In the genomic region with DNA sequence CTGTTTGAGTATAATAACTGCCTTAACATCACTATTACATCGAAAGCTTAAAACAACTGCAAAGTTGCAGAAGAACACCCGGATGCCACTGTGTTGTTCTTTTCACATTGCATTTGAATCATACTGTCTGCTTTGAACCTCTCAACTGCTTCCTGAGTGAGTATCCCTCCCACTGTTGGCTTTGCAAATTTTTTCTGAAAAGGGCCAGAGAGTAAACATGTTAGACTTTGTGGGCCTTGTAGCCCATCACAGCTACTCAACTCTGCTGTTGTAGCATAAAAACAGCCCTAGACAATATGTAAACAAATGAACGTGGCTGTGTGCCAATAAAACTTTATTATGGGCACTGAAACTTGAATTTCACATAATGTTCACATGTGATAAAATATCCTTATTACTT, we compare ENCODE assay signal across 1 cellular context.
TF ChIP-seq lines count a peak whose summit lies in the region.

No MANE protein-coding gene starts in this region.

TF ChIP-seq in HepG2, 621 proteins besides CTCF, POLR2A, EP300 and RAD21 (continued from another document and continues in another):
- no peak for TF ChIP-seq SMC3 (IDR thresholded peaks at IDR 0.05; ENCODE audit: low read length)
- no peak for TF ChIP-seq ZZZ3 (CRISPR knock-in tag; IDR thresholded peaks at IDR 0.05; ENCODE audit: borderline replicate concordance)
- TF ChIP-seq TRIM24 (CRISPR knock-in tag; IDR thresholded peaks at IDR 0.05) = no peak
- 0 out of 2 replicates have a peak, but pooled peaks have one; percentile 15 for TF ChIP-seq ZSCAN29 (CRISPR knock-in tag; conservative IDR thresholded peaks at IDR 0.05)
- TF ChIP-seq ZNF501 (CRISPR knock-in tag; IDR thresholded peaks at IDR 0.05) = no peak
- TF ChIP-seq ZNF331 (CRISPR knock-in tag; IDR thresholded peaks at IDR 0.05) = no peak; the same call in 1 of the 2 replicates
- TF ChIP-seq RARG (CRISPR knock-in tag; IDR thresholded peaks at IDR 0.05; ENCODE audit: low read depth) = no peak
- no peak for TF ChIP-seq HOXA3 (CRISPR knock-in tag; IDR thresholded peaks at IDR 0.05)
- TF ChIP-seq CEBPB (IDR thresholded peaks at IDR 0.05; ENCODE audit: borderline replicate concordance, low read depth, low read length) = no peak
- no peak for TF ChIP-seq ZFP90 (CRISPR knock-in tag; IDR thresholded peaks at IDR 0.05; ENCODE audit: borderline replicate concordance)
- no peak for TF ChIP-seq ZSCAN30 (CRISPR knock-in tag; IDR thresholded peaks at IDR 0.05)
- TF ChIP-seq ZNF24 (IDR thresholded peaks at IDR 0.05) = no peak
- 0 out of 2 replicates have a peak, but pooled peaks have one; percentile 19 for TF ChIP-seq HNF4A (CRISPR knock-in tag; IDR thresholded peaks at IDR 0.05)
- TF ChIP-seq, protein P1, sequence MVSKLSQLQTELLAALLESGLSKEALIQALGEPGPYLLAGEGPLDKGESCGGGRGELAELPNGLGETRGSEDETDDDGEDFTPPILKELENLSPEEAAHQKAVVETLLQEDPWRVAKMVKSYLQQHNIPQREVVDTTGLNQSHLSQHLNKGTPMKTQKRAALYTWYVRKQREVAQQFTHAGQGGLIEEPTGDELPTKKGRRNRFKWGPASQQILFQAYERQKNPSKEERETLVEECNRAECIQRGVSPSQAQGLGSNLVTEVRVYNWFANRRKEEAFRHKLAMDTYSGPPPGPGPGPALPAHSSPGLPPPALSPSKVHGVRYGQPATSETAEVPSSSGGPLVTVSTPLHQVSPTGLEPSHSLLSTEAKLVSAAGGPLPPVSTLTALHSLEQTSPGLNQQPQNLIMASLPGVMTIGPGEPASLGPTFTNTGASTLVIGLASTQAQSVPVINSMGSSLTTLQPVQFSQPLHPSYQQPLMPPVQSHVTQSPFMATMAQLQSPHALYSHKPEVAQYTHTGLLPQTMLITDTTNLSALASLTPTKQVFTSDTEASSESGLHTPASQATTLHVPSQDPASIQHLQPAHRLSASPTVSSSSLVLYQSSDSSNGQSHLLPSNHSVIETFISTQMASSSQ (IDR thresholded peaks at IDR 0.05; ENCODE audit: low read depth) = no peak
- TF ChIP-seq, protein P1 (CRISPR knock-in tag; IDR thresholded peaks at IDR 0.05; ENCODE audit: borderline replicate concordance) = no peak
- TF ChIP-seq SPEN (CRISPR knock-in tag; IDR thresholded peaks at IDR 0.05; ENCODE audit: low read depth) = no peak
- TF ChIP-seq RFX5 (IDR thresholded peaks at IDR 0.05; ENCODE audit: low read depth, low read length) = no peak
- TF ChIP-seq, protein P2, sequence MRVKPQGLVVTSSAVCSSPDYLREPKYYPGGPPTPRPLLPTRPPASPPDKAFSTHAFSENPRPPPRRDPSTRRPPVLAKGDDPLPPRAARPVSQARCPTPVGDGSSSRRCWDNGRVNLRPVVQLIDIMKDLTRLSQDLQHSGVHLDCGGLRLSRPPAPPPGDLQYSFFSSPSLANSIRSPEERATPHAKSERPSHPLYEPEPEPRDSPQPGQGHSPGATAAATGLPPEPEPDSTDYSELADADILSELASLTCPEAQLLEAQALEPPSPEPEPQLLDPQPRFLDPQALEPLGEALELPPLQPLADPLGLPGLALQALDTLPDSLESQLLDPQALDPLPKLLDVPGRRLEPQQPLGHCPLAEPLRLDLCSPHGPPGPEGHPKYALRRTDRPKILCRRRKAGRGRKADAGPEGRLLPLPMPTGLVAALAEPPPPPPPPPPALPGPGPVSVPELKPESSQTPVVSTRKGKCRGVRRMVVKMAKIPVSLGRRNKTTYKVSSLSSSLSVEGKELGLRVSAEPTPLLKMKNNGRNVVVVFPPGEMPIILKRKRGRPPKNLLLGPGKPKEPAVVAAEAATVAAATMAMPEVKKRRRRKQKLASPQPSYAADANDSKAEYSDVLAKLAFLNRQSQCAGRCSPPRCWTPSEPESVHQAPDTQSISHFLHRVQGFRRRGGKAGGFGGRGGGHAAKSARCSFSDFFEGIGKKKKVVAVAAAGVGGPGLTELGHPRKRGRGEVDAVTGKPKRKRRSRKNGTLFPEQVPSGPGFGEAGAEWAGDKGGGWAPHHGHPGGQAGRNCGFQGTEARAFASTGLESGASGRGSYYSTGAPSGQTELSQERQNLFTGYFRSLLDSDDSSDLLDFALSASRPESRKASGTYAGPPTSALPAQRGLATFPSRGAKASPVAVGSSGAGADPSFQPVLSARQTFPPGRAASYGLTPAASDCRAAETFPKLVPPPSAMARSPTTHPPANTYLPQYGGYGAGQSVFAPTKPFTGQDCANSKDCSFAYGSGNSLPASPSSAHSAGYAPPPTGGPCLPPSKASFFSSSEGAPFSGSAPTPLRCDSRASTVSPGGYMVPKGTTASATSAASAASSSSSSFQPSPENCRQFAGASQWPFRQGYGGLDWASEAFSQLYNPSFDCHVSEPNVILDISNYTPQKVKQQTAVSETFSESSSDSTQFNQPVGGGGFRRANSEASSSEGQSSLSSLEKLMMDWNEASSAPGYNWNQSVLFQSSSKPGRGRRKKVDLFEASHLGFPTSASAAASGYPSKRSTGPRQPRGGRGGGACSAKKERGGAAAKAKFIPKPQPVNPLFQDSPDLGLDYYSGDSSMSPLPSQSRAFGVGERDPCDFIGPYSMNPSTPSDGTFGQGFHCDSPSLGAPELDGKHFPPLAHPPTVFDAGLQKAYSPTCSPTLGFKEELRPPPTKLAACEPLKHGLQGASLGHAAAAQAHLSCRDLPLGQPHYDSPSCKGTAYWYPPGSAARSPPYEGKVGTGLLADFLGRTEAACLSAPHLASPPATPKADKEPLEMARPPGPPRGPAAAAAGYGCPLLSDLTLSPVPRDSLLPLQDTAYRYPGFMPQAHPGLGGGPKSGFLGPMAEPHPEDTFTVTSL (CRISPR knock-in tag; IDR thresholded peaks at IDR 0.05; ENCODE audit: borderline replicate concordance) = peak; percentile 68; the same call in 1 of the 2 replicates
- peak; percentile 29; the same call in 1 of the 2 replicates for TF ChIP-seq ZMYM4 (CRISPR knock-in tag; IDR thresholded peaks at IDR 0.05)
- TF ChIP-seq ZNF510 (CRISPR knock-in tag; IDR thresholded peaks at IDR 0.05; ENCODE audit: low read depth) = no peak
- no peak for TF ChIP-seq CREB1 (IDR thresholded peaks at IDR 0.05)
- no peak for TF ChIP-seq CREB1 (CRISPR knock-in tag; IDR thresholded peaks at IDR 0.05)
- no peak for TF ChIP-seq ZNF44 (CRISPR knock-in tag; IDR thresholded peaks at IDR 0.05)
- TF ChIP-seq KAT8 (CRISPR knock-in tag; IDR thresholded peaks at IDR 0.05) = no peak
- TF ChIP-seq ZNF124 (CRISPR knock-in tag; IDR thresholded peaks at IDR 0.05) = no peak
- TF ChIP-seq, protein P3, sequence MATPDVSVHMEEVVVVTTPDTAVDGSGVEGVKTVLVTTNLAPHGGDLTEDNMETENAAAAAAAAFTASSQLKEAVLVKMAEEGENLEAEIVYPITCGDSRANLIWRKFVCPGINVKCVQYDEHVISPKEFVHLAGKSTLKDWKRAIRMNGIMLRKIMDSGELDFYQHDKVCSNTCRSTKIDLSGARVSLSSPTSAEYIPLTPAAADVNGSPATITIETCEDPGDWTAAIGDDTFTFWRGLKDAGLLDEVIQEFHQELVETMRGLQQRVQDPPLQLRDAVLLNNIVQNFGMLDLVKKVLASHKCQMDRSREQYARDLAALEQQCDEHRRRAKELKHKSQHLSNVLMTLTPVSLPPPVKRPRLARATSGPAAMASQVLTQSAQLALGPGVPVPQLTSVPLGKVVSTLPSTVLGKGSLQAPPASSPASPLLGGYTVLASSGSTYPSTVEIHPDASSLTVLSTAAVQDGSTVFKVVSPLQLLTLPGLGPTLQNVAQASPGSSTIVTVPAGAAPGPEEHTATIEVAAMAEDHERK (CRISPR knock-in tag; IDR thresholded peaks at IDR 0.05; ENCODE audit: low read depth) = no peak
- TF ChIP-seq BCL6 (CRISPR knock-in tag; IDR thresholded peaks at IDR 0.05) = peak; percentile 52
- no peak for TF ChIP-seq AGO1 (IDR thresholded peaks at IDR 0.05; ENCODE audit: low read depth, low read length, poor library complexity, severe bottlenecking)
- TF ChIP-seq, protein P4, sequence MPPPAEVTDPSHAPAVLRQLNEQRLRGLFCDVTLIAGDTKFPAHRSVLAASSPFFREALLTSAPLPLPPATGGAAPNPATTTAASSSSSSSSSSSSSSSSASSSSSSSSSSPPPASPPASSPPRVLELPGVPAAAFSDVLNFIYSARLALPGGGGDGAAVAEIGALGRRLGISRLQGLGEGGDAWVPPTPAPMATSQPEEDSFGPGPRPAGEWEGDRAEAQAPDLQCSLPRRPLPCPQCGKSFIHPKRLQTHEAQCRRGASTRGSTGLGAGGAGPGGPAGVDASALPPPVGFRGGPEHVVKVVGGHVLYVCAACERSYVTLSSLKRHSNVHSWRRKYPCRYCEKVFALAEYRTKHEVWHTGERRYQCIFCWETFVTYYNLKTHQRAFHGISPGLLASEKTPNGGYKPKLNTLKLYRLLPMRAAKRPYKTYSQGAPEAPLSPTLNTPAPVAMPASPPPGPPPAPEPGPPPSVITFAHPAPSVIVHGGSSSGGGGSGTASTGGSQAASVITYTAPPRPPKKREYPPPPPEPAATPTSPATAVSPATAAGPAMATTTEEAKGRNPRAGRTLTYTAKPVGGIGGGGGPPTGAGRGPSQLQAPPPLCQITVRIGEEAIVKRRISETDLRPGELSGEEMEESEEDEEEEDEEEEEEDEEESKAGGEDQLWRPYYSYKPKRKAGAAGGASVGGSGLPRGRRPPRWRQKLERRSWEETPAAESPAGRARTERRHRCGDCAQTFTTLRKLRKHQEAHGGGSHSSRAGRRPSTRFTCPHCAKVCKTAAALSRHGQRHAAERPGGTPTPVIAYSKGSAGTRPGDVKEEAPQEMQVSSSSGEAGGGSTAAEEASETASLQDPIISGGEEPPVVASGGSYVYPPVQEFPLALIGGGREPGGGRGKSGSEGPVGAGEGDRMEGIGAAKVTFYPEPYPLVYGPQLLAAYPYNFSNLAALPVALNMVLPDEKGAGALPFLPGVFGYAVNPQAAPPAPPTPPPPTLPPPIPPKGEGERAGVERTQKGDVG (CRISPR knock-in tag; IDR thresholded peaks at IDR 0.05; ENCODE audit: borderline replicate concordance) = no peak
- TF ChIP-seq, protein P5, sequence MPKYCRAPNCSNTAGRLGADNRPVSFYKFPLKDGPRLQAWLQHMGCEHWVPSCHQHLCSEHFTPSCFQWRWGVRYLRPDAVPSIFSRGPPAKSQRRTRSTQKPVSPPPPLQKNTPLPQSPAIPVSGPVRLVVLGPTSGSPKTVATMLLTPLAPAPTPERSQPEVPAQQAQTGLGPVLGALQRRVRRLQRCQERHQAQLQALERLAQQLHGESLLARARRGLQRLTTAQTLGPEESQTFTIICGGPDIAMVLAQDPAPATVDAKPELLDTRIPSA (CRISPR knock-in tag; IDR thresholded peaks at IDR 0.05; ENCODE audit: borderline replicate concordance) = no peak
- TF ChIP-seq XRCC5 (optimal IDR thresholded peaks at IDR 0.05; ENCODE audit: low read length) = no peak
- no peak for TF ChIP-seq ONECUT2 (CRISPR knock-in tag; IDR thresholded peaks at IDR 0.05)
- no peak; the same call in 1 of the 2 replicates for TF ChIP-seq SOX13 (IDR thresholded peaks at IDR 0.05)
- TF ChIP-seq SOX13 (CRISPR knock-in tag; conservative IDR thresholded peaks at IDR 0.05 in 1 of 2, IDR thresholded peaks at IDR 0.05 in 1 of 2) = peak in 1 of 2 experiments; percentile 70; a peak in 2 of 4 replicates
- TF ChIP-seq ZNF431 (CRISPR knock-in tag; IDR thresholded peaks at IDR 0.05; ENCODE audit: borderline replicate concordance, low read depth) = no peak
- TF ChIP-seq, protein P6, sequence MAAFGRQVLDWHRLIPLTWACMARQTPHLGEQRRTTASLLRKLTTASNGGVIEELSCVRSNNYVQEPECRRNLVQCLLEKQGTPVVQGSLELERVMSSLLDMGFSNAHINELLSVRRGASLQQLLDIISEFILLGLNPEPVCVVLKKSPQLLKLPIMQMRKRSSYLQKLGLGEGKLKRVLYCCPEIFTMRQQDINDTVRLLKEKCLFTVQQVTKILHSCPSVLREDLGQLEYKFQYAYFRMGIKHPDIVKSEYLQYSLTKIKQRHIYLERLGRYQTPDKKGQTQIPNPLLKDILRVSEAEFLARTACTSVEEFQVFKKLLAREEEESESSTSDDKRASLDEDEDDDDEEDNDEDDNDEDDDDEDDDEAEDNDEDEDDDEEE (CRISPR knock-in tag; IDR thresholded peaks at IDR 0.05) = no peak
- TF ChIP-seq, protein P7, sequence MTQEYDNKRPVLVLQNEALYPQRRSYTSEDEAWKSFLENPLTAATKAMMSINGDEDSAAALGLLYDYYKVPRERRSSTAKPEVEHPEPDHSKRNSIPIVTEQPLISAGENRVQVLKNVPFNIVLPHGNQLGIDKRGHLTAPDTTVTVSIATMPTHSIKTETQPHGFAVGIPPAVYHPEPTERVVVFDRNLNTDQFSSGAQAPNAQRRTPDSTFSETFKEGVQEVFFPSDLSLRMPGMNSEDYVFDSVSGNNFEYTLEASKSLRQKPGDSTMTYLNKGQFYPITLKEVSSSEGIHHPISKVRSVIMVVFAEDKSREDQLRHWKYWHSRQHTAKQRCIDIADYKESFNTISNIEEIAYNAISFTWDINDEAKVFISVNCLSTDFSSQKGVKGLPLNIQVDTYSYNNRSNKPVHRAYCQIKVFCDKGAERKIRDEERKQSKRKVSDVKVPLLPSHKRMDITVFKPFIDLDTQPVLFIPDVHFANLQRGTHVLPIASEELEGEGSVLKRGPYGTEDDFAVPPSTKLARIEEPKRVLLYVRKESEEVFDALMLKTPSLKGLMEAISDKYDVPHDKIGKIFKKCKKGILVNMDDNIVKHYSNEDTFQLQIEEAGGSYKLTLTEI (CRISPR knock-in tag; conservative IDR thresholded peaks at IDR 0.05) = no peak
- no peak for TF ChIP-seq FOXJ3 (CRISPR knock-in tag; IDR thresholded peaks at IDR 0.05; ENCODE audit: borderline replicate concordance)
- TF ChIP-seq, protein P8, sequence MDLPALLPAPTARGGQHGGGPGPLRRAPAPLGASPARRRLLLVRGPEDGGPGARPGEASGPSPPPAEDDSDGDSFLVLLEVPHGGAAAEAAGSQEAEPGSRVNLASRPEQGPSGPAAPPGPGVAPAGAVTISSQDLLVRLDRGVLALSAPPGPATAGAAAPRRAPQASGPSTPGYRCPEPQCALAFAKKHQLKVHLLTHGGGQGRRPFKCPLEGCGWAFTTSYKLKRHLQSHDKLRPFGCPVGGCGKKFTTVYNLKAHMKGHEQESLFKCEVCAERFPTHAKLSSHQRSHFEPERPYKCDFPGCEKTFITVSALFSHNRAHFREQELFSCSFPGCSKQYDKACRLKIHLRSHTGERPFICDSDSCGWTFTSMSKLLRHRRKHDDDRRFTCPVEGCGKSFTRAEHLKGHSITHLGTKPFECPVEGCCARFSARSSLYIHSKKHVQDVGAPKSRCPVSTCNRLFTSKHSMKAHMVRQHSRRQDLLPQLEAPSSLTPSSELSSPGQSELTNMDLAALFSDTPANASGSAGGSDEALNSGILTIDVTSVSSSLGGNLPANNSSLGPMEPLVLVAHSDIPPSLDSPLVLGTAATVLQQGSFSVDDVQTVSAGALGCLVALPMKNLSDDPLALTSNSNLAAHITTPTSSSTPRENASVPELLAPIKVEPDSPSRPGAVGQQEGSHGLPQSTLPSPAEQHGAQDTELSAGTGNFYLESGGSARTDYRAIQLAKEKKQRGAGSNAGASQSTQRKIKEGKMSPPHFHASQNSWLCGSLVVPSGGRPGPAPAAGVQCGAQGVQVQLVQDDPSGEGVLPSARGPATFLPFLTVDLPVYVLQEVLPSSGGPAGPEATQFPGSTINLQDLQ (CRISPR knock-in tag; IDR thresholded peaks at IDR 0.05) = no peak
- no peak for TF ChIP-seq ZNF296 (CRISPR knock-in tag; conservative IDR thresholded peaks at IDR 0.05)
